10 cellular contexts compared by ENCODE assay signal in genomic region chr14:55762595-55763232, GRCh38.
A peak's percentile ranks its signal among the peaks of the same experiment; 100 is the strongest.
DNase-seq lines count a peak whose midpoint lies in the region; ATAC-seq and TF ChIP-seq lines count a peak whose summit lies in the region.
"Had no signal": no experiment of that assay in that cellular context is flagged by ENCODE, and none has a peak within 500 bp of the region (broad histone marks: within the 10 kb centered on the region; RNA-seq: fewer than 3 reads in every experiment).

No MANE protein-coding gene starts in this region.

- peaks cover 9% of the 10 kb centered on the region for H3K27me3 Mint-ChIP-seq in activated CD4-positive, alpha-beta T cell treated with anti-CD3 and anti-CD28 coated beads, Interleukin-2, amount 10 ng/mL, durations not matched to agents 7 days and 5 days
- peaks cover under 1 to 7% (median 3%) of the 10 kb centered on the region in 5 donors for H3K27me3 Mint-ChIP-seq in naive thymus-derived CD4-positive, alpha-beta T cell

- H3K9me3 Mint-ChIP-seq in activated CD4-positive, alpha-beta T cell treated with anti-CD3 and anti-CD28 coated beads, Interleukin-2, amount 10 ng/mL, durations not matched to agents 7 days and 5 days = no peaks in the 10 kb centered on the region
- H3K9me3 Mint-ChIP-seq in naive thymus-derived CD4-positive, alpha-beta T cell = peaks cover 0 to 12% (median 4%) of the 10 kb centered on the region in 11 donors

- TF ChIP-seq POLR2A in esophagus muscularis mucosa (IDR thresholded peaks at IDR 0.05; ENCODE audit: low read depth) = no peak

- no peaks in the 10 kb centered on the region for H3K36me3 ChIP-seq in naive thymus-derived CD4-positive, alpha-beta T cell (ENCODE audit: control insufficient read depth in 2 of 3, insufficient read depth in 3 of 3, low read length in 3 of 3)
- H3K36me3 ChIP-seq in esophagus muscularis mucosa = no peaks in the 10 kb centered on the region

- no peaks in the 10 kb centered on the region for H3K27me3 ChIP-seq in naive thymus-derived CD4-positive, alpha-beta T cell (ENCODE audit: control insufficient read depth in 2 of 2, insufficient read depth in 2 of 2, low read length in 2 of 2)
- H3K27me3 ChIP-seq in esophagus muscularis mucosa = no peaks in the 10 kb centered on the region

- H3K36me3 Mint-ChIP-seq in activated CD4-positive, alpha-beta T cell treated with anti-CD3 and anti-CD28 coated beads, Interleukin-2, amount 10 ng/mL, durations not matched to agents 7 days and 5 days (ENCODE audit: low read depth) = peaks cover 2% of the 10 kb centered on the region
- peaks cover 0 to 21% (median 0%) of the 10 kb centered on the region in 5 donors for H3K36me3 Mint-ChIP-seq in naive thymus-derived CD4-positive, alpha-beta T cell

- POLR2A ChIA-PET in activated CD4-positive, alpha-beta T cell treated with anti-CD3 and anti-CD28 coated beads, Interleukin-2, amount 10 ng/mL, durations not matched to agents 7 days and 5 days (lab: Charles Lee) = no interaction called here
- POLR2A ChIA-PET in naive thymus-derived CD4-positive, alpha-beta T cell (lab: Charles Lee) = no interaction called here

- intact Hi-C loops in naive thymus-derived CD4-positive, alpha-beta T cell (cut with micrococcal nuclease) = loop anchor here in 1 of 2 donors (1.0 to 2.0 kb wide), 2 partner anchors 30 to 45 kb away; no protein-coding TSS in a partner anchor
- intact Hi-C loops in esophagus muscularis mucosa (cut with DNase I) = no loop called here

- H3K27ac Mint-ChIP-seq in activated CD4-positive, alpha-beta T cell treated with anti-CD3 and anti-CD28 coated beads, Interleukin-2, amount 10 ng/mL, durations not matched to agents 7 days and 5 days = peak overlapping the region; percentile 27
- H3K27ac Mint-ChIP-seq in naive thymus-derived CD4-positive, alpha-beta T cell = peak overlapping the region in 6 of 9 donors; percentile 13 to 91 (median 62)

- peaks cover 9% of the 10 kb centered on the region for H3K4me1 Mint-ChIP-seq in activated CD4-positive, alpha-beta T cell treated with anti-CD3 and anti-CD28 coated beads, Interleukin-2, amount 10 ng/mL, durations not matched to agents 7 days and 5 days
- H3K4me1 Mint-ChIP-seq in naive thymus-derived CD4-positive, alpha-beta T cell = peaks cover 0 to 26% (median 2%) of the 10 kb centered on the region in 7 donors

- no peaks in the 10 kb centered on the region for H3K4me1 ChIP-seq in naive thymus-derived CD4-positive, alpha-beta T cell (ENCODE audit: control insufficient read depth in 2 of 2, insufficient read depth in 2 of 2, low read length in 2 of 2)
- H3K4me1 ChIP-seq in esophagus muscularis mucosa = no peaks in the 10 kb centered on the region

- H3K9me3 ChIP-seq in naive thymus-derived CD4-positive, alpha-beta T cell (ENCODE audit: control insufficient read depth in 2 of 3, low read length in 3 of 3) = no peaks in the 10 kb centered on the region
- no peaks in the 10 kb centered on the region for H3K9me3 ChIP-seq in esophagus muscularis mucosa
- H3K9me3 ChIP-seq: Caco-2 had no signal

- H3K4me3 ChIP-seq in naive thymus-derived CD4-positive, alpha-beta T cell (ENCODE audit: low read length) = no peak overlapping the region
- no peak overlapping the region for H3K4me3 ChIP-seq in esophagus muscularis mucosa

- H3K27ac ChIP-seq in naive thymus-derived CD4-positive, alpha-beta T cell (ENCODE audit: low read depth, low read length) = no peak overlapping the region
- no peak overlapping the region for H3K27ac ChIP-seq in esophagus muscularis mucosa (replicated peaks in 1 of 4)

- WGBS in esophagus muscularis mucosa = 77% methylated on average over 5 of the region's 5 CpGs

- CTCF ChIA-PET in activated CD4-positive, alpha-beta T cell treated with anti-CD3 and anti-CD28 coated beads, Interleukin-2, amount 10 ng/mL, durations not matched to agents 7 days and 5 days (lab: Charles Lee) = interaction anchor here (0.6 to 1.0 kb wide), 4 partner anchors 14 to 501 kb away, joined by 3 to 4 read pairs (median 3); no protein-coding TSS in a partner anchor
- CTCF ChIA-PET in naive thymus-derived CD4-positive, alpha-beta T cell (lab: Charles Lee) = no interaction called here

- H3K4me3 Mint-ChIP-seq in activated CD4-positive, alpha-beta T cell treated with anti-CD3 and anti-CD28 coated beads, Interleukin-2, amount 10 ng/mL, durations not matched to agents 7 days and 5 days = no peak overlapping the region
- peak overlapping the region in 3 of 10 donors; percentile 6 to 85 (median 50) for H3K4me3 Mint-ChIP-seq in naive thymus-derived CD4-positive, alpha-beta T cell

- DNase-seq in activated CD4-positive, alpha-beta T cell treated with anti-CD3 and anti-CD28 coated beads, Interleukin-2, amount 10 ng/mL, durations not matched to agents 7 days and 5 days = no peak
- DNase-seq in activated CD4-positive, alpha-beta T cell treated with anti-CD3 and anti-CD28 coated beads for 1 hour = no peak
- peak in 3 of 9 donors; percentile 11 to 57 (median 22) for DNase-seq in naive thymus-derived CD4-positive, alpha-beta T cell
- no peak for DNase-seq in H4 (ENCODE audit: low spot score)
- no peak for DNase-seq in esophagus muscularis mucosa (ENCODE audit: extremely low spot score)
- DNase-seq: Caco-2; stimulated activated CD4-positive, alpha-beta T cell treated with anti-CD3 and anti-CD28 coated beads, Interleukin-12 subunit alpha, Interleukin-12 subunit beta, amount 100 ng/mL, for 4 hours had no signal

- peak; percentile 63 for ATAC-seq in GM21528 (IDR thresholded peaks at IDR 0.05; ENCODE audit: low FRiP score, unreplicated experiment)
- ATAC-seq in HG03354 (IDR thresholded peaks at IDR 0.05; ENCODE audit: poor library complexity, severe bottlenecking, unreplicated experiment) = peak; percentile 55
- peak; percentile 81 for ATAC-seq in naive thymus-derived CD4-positive, alpha-beta T cell
- no peak for ATAC-seq in HG03571 (IDR thresholded peaks at IDR 0.05; ENCODE audit: unreplicated experiment)

- TF ChIP-seq EP300 in esophagus muscularis mucosa (IDR thresholded peaks at IDR 0.05) = no peak

- TF ChIP-seq CTCF in esophagus muscularis mucosa (IDR thresholded peaks at IDR 0.05) = no peak
